In genomic region chr5:131571669-131572168, GRCh38 we compare ENCODE assay signal across 32 cellular contexts.
"Had no signal": no experiment of that assay in that cellular context is flagged by ENCODE, and none has a peak within 500 bp of the region (broad histone marks: within the 10 kb centered on the region; RNA-seq: fewer than 3 reads in every experiment).

No MANE protein-coding gene starts in this region.

- H3K9me3 ChIP-seq: adrenal gland, MG63, SJCRH30 had no signal

- H3K4me1 Mint-ChIP-seq: brain had no signal

- H3K36me3 ChIP-seq: adrenal gland, MG63, SJCRH30, WERI-Rb-1 had no signal

- H3K27ac Mint-ChIP-seq: activated CD4-positive, alpha-beta memory T cell treated with anti-CD3 and anti-CD28 coated beads for 36 hours; activated CD4-positive, alpha-beta T cell treated with anti-CD3 and anti-CD28 coated beads for 36 hours; activated naive CD4-positive, alpha-beta T cell treated with anti-CD3 and anti-CD28 coated beads for 36 hours; activated T-helper 1 cell treated with anti-CD3 and anti-CD28 coated beads, Interleukin-12 subunit alpha, Interleukin-12 subunit beta, Interleukin-2, Interleukin-4 antibody, amounts not matched to agents 30 ng/mL and 10 ng/mL and 1 ng/mL, durations not matched to agents 14 hours and 24 hours and 36 hours; brain had no signal

- ATAC-seq: activated CD4-positive, alpha-beta T cell treated with anti-CD3 and anti-CD28 coated beads for 36 hours; activated naive CD4-positive, alpha-beta T cell treated with anti-CD3 and anti-CD28 coated beads, Interleukin-2, amount 50 U/mL, for 72 hours; activated T-cell treated with anti-CD3 and anti-CD28 coated beads, Interleukin-2, amount 50 U/mL, for 4 hours; Panc1 had no signal

- H3K27me3 ChIP-seq: adrenal gland, MG63, SJCRH30 had no signal

- H3K4me1 ChIP-seq: adrenal gland, SJCRH30 had no signal

- H3K27me3 Mint-ChIP-seq: activated CD4-positive, alpha-beta memory T cell treated with anti-CD3 and anti-CD28 coated beads for 36 hours; activated CD4-positive, alpha-beta T cell treated with anti-CD3 and anti-CD28 coated beads for 36 hours; brain had no signal

- H3K4me3 Mint-ChIP-seq: activated CD4-positive, alpha-beta memory T cell treated with anti-CD3 and anti-CD28 coated beads for 36 hours; activated CD4-positive, alpha-beta T cell treated with anti-CD3 and anti-CD28 coated beads for 36 hours; activated naive CD4-positive, alpha-beta T cell treated with anti-CD3 and anti-CD28 coated beads for 36 hours; activated T-cell treated with anti-CD3 and anti-CD28 coated beads, Interleukin-2, amount 50 U/mL, for 4 hours; activated T-helper 1 cell treated with anti-CD3 and anti-CD28 coated beads, Interleukin-12 subunit alpha, Interleukin-12 subunit beta, Interleukin-2, Interleukin-4 antibody, amounts not matched to agents 30 ng/mL and 10 ng/mL and 1 ng/mL, durations not matched to agents 14 hours and 24 hours and 36 hours; brain had no signal

- H3K27ac ChIP-seq: adrenal gland, SJCRH30, SK-N-MC, WERI-Rb-1 had no signal

- H3K9me3 Mint-ChIP-seq: activated T-helper 1 cell treated with anti-CD3 and anti-CD28 coated beads, Interleukin-12 subunit alpha, Interleukin-12 subunit beta, Interleukin-2, Interleukin-4 antibody, amounts not matched to agents 30 ng/mL and 10 ng/mL and 1 ng/mL, durations not matched to agents 14 hours and 24 hours and 36 hours had no signal

- DNase-seq: activated CD4-positive, alpha-beta memory T cell treated with anti-CD3 and anti-CD28 coated beads for 36 hours; activated CD4-positive, alpha-beta T cell treated with anti-CD3 and anti-CD28 coated beads for 36 hours; activated CD4-positive, alpha-beta T cell treated with anti-CD3 and anti-CD28 coated beads, Interleukin-2, amount 50 U/mL, for 1 hour; activated CD8-positive, alpha-beta memory T cell treated with anti-CD3 and anti-CD28 coated beads, Interleukin-2, amount 50 U/mL, for 4 hours; activated gamma-delta T cell treated with Interleukin-2 at 50 U/mL for 16 hours; activated naive CD4-positive, alpha-beta T cell treated with anti-CD3 and anti-CD28 coated beads for 36 hours; activated T-cell treated with anti-CD3 and anti-CD28 coated beads for 4 hours; activated T-cell treated with anti-CD3 and anti-CD28 coated beads, Interleukin-2, amount 50 U/mL, for 4 hours; caudate nucleus; Kasumi-1; MG63; NCI-H1048; NCI-H1105 treated with DMSO at 0.1 percent for 48 hours; NCI-H1436; NCI-H1694; NCI-H1930; NCI-H2081 treated with DMSO at 0.1 percent for 48 hours; NCI-H226; NCI-H446 treated with DMSO at 0.1 percent for 48 hours; NCI-H524 treated with DMSO at 0.1 percent for 48 hours; SHP77; SJCRH30; T1000; WERI-Rb-1 had no signal

- FAIRE-seq: astrocyte, bronchial epithelial cell had no signal

- H3K4me3 ChIP-seq: adrenal gland, MG63, SJCRH30, SK-N-MC had no signal
